In genomic region chr16:29816694-29817441, GRCh38 we compare ENCODE assay signal across 8 cellular contexts. TPM values are rescaled to one million over a fixed set of nuclear protein-coding genes. Genes with fewer than 3 reads are reported as not detected.
DNase-seq lines count a peak whose midpoint lies in the region; ATAC-seq, FAIRE-seq and TF ChIP-seq lines count a peak whose summit lies in the region.

No MANE protein-coding gene starts in this region.

- DNase-seq in GM12891 (ENCODE audit: insufficient read length, low spot score): peak; percentile 52
- peak; percentile 63 for DNase-seq in NOMO-1 treated with dmso at 0.1 percent for 144 hours (lab: John Stamatoyannopoulos, UW; ENCODE audit: unreplicated experiment)
- peak; percentile 41 for DNase-seq in activated T-helper 9 cell treated with anti-CD3 and anti-CD28 coated beads, Interleukin-2, amount 50 U/mL, for 16 hours (ENCODE audit: low read depth)
- peak in 29 of 56 donors; percentile 15 to 76 (median 53) for DNase-seq in nucleus accumbens (lab: John Stamatoyannopoulos, UW)

- H2AFZ ChIP-seq in ACC112 (ENCODE audit: low read length, unreplicated experiment): peak overlapping the region; percentile 52

- H3K27ac ChIP-seq in ACC112 (ENCODE audit: low read depth, low read length) (peak overlapping the region; percentile 63; the same call in 1 of the 2 replicates), gastroesophageal sphincter (peak overlapping the region; percentile 84 to 98 (median 98))

- no peaks in the 10 kb centered on the region for H3K36me3 ChIP-seq in ACC112 (ENCODE audit: insufficient read depth, low read length)
- H3K36me3 ChIP-seq in gastroesophageal sphincter: peaks cover 0 to 20% of the 10 kb centered on the region in 2 donors

- TF ChIP-seq POLR2A in GM12891 (IDR thresholded peaks at IDR 0.05; ENCODE audit: low read depth, low read length) (no peak), gastroesophageal sphincter (IDR thresholded peaks at IDR 0.05) (peak; percentile 2 to 49)

- no peak for FAIRE-seq in GM12891 (lab: Jason Lieb, UNC)

- ATAC-seq in HG03097 (IDR thresholded peaks at IDR 0.05; ENCODE audit: low FRiP score, unreplicated experiment) (peak; percentile 6), gastroesophageal sphincter (peak; percentile 44), GM18520 (IDR thresholded peaks at IDR 0.05; ENCODE audit: unreplicated experiment) (no peak)

- no peaks in the 10 kb centered on the region for H3K9me3 ChIP-seq in gastroesophageal sphincter

- H3K4me1 ChIP-seq in ACC112 (ENCODE audit: control insufficient read depth, insufficient read depth, low read length, unreplicated experiment): peaks cover 28% of the 10 kb centered on the region
- peaks cover 2 to 86% (median 51%) of the 10 kb centered on the region in 3 donors for H3K4me1 ChIP-seq in gastroesophageal sphincter

- no peak for TF ChIP-seq CTCF in gastroesophageal sphincter (IDR thresholded peaks at IDR 0.05)

- WGBS in gastroesophageal sphincter (ENCODE audit: low coverage in 1 of 2), 2 donors: 6 to 9% methylated on average over 3 to 14 of the region's 37 CpGs

- H3K79me2 ChIP-seq in ACC112 (ENCODE audit: control insufficient read depth, insufficient read depth, low read length, unreplicated experiment): peaks cover 43% of the 10 kb centered on the region

- no peak for TF ChIP-seq EP300 in gastroesophageal sphincter (IDR thresholded peaks at IDR 0.05)

- H3K27me3 ChIP-seq in ACC112 (ENCODE audit: insufficient read depth, low read length): no peaks in the 10 kb centered on the region
- no peaks in the 10 kb centered on the region for H3K27me3 ChIP-seq in gastroesophageal sphincter

- H3K4me3 ChIP-seq in ACC112 (ENCODE audit: low read depth, low read length) (peak overlapping the region; percentile 87), gastroesophageal sphincter (peak overlapping the region; percentile 58 to 84)

TF ChIP-seq in GM12891, 5 proteins besides CTCF, POLR2A, EP300 and RAD21:
- TF ChIP-seq TAF1 (IDR thresholded peaks at IDR 0.05; ENCODE audit: low read depth, low read length) (no peak), POU2F2 (IDR thresholded peaks at IDR 0.05; ENCODE audit: low read depth, low read length) (no peak), POLR2AphosphoS5 (IDR thresholded peaks at IDR 0.05; ENCODE audit: low read depth, low read length) (no peak), PAX5 (IDR thresholded peaks at IDR 0.05; ENCODE audit: insufficient read depth, low read length, severe bottlenecking) (no peak), SPI1 (IDR thresholded peaks at IDR 0.05; ENCODE audit: low read depth, low read length) (0 out of 2 replicates have a peak, but pooled peaks have one; percentile 27)
TF ChIP-seq in GM12891: peak in this region for 1.

RNA-seq across cellular contexts. Expression of gene PAGR1, which starts 0.9 kb away (rescaled TPM):
- polyA plus RNA-seq in GM12891 (2012; ENCODE audit: low read depth, missing spikeins): 16.9 TPM
- total RNA-seq in gastroesophageal sphincter: 10 to 100 TPM; 19.3 to 29.6 (median 20.2) TPM

RNA-seq across cellular contexts. Expression of gene MVP, which starts 3.4 kb away (rescaled TPM):
- polyA plus RNA-seq in GM12891 (2012; ENCODE audit: low read depth, missing spikeins): 56.5 TPM
- total RNA-seq in gastroesophageal sphincter: 100 to 1,000 TPM in 3 of 4 donors, 10 to 100 TPM in 1; 82.2 to 162 (median 129) TPM

RNA-seq across cellular contexts. Expression of gene PRRT2, which starts 4.9 kb away (rescaled TPM):
- polyA plus RNA-seq in GM12891 (2012; ENCODE audit: low read depth, missing spikeins): 0.36 TPM
- 10 to 100 TPM in 1 of 4 donors, 1 to 10 TPM in 3; 4.2 to 13.5 (median 6.0) TPM for total RNA-seq in gastroesophageal sphincter

RNA-seq across cellular contexts. Expression of gene MAZ, which starts 10.5 kb away (rescaled TPM):
- polyA plus RNA-seq in GM12891 (2012; ENCODE audit: low read depth, missing spikeins): 133 TPM
- 100 to 1,000 TPM in 3 of 4 donors, 10 to 100 TPM in 1; 86.3 to 212 (median 116) TPM for total RNA-seq in gastroesophageal sphincter

RNA-seq across cellular contexts. Expression of gene KIF22, which starts 26.3 kb away (rescaled TPM):
- 52.3 TPM for polyA plus RNA-seq in GM12891 (2012; ENCODE audit: low read depth, missing spikeins)
- 10 to 100 TPM in 3 of 4 donors, 1 to 10 TPM in 1; 9.4 to 17.3 (median 12.8) TPM for total RNA-seq in gastroesophageal sphincter
